ENCODE assay signal across 21 cellular contexts in the genomic region with DNA sequence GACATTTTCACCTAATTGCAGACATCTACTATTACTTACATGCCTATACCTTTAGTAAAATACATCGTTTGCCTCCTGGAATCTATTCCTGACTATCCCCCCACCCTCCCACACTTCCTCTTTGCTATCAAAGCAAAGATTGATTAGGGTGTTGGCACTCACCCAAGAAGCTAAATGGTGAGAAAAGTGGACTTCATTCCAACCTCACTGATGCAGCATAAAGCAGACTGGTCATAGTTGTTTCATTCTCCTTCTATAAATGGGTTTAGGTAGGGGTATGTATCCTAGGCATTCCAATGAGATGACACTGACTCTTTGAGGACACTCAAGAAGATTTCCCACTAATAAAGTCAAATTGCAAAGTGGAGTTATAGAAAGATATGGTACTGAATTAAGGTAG.
"Had no signal": no experiment of that assay in that cellular context is flagged by ENCODE, and none has a peak within 500 bp of the region (broad histone marks: within the 10 kb centered on the region; RNA-seq: fewer than 3 reads in every experiment).

No MANE protein-coding gene starts in this region.

- ATAC-seq: activated CD8-positive, alpha-beta T cell treated with anti-CD3 and anti-CD28 coated beads, Interleukin-2, amount 10 ng/mL, durations not matched to agents 7 days and 5 days; activated naive CD8-positive, alpha-beta T cell treated with anti-CD3 and anti-CD28 coated beads, Interleukin-2, amount 50 U/mL, for 24 hours; left ventricle myocardium superior; natural killer cell; stimulated activated naive CD8-positive, alpha-beta T cell treated with anti-CD3 and anti-CD28 coated beads, Interleukin-15, Interleukin-2, amounts not matched to agents 100 U/mL and 50 U/mL, for 24 hours had no signal

- DNase-seq: activated CD4-positive, alpha-beta T cell treated with anti-CD3 and anti-CD28 coated beads for 1 hour; activated CD4-positive, alpha-beta T cell treated with anti-CD3 and anti-CD28 coated beads, Interleukin-2, amount 50 U/mL, for 1 hour; activated CD8-positive, alpha-beta T cell treated with anti-CD3 and anti-CD28 coated beads, Interleukin-2, amount 10 ng/mL, durations not matched to agents 7 days and 5 days; activated gamma-delta T cell; activated naive CD4-positive, alpha-beta T cell treated with anti-CD3 and anti-CD28 coated beads, Interleukin-2, amount 50 U/mL, for 16 hours; activated naive CD8-positive, alpha-beta T cell treated with anti-CD3 and anti-CD28 coated beads, Interleukin-2, amount 50 U/mL, for 24 hours; central memory CD4-positive, alpha-beta T cell; dermis blood vessel endothelial cell; effector CD8-positive, alpha-beta T cell; erythroblast; left ventricle myocardium superior; mammary epithelial cell; midbrain; natural killer cell; ovary; stimulated activated CD4-positive, alpha-beta T cell treated with anti-CD3 and anti-CD28 coated beads, Interleukin-12 subunit alpha, Interleukin-12 subunit beta, amount 100 ng/mL, for 4 hours; stimulated activated CD4-positive, alpha-beta T cell treated with anti-CD3 and anti-CD28 coated beads, Interleukin-4, amount 100 ng/mL, for 4 hours; stimulated activated naive CD8-positive, alpha-beta T cell treated with anti-CD3 and anti-CD28 coated beads, Interleukin-15, Interleukin-2, amounts not matched to agents 100 U/mL and 50 U/mL, for 24 hours; upper lobe of left lung had no signal

- H3K4me3 ChIP-seq: ovary, prostate gland, right atrium auricular region, upper lobe of left lung had no signal
